Comparison of ENCODE assay signal across 2 cellular contexts in the genomic region with DNA sequence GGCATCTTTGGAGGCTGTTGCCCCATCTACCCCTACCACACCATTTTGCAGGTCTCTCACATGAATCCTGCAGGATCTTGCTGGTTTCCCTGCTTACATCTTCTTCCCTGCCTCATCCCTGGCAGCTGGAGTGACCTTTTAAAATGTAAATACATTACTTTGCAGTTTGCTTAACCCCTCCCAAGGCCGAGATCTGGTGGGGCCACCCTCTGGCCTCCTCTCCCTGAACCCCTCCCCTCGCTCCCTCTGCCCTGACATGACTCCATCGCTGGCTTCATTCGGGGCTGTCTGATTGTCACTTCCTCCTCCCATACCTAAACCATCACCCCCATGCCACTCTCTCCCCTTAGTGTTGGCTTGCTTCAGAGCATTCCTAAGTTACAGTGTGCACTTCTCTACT.
TF ChIP-seq lines count a peak whose summit lies in the region.

No MANE protein-coding gene starts in this region.

TF ChIP-seq in SK-N-SH, 30 proteins besides CTCF, POLR2A, EP300 and RAD21 (continued from another document):
- TF ChIP-seq, protein P1, sequence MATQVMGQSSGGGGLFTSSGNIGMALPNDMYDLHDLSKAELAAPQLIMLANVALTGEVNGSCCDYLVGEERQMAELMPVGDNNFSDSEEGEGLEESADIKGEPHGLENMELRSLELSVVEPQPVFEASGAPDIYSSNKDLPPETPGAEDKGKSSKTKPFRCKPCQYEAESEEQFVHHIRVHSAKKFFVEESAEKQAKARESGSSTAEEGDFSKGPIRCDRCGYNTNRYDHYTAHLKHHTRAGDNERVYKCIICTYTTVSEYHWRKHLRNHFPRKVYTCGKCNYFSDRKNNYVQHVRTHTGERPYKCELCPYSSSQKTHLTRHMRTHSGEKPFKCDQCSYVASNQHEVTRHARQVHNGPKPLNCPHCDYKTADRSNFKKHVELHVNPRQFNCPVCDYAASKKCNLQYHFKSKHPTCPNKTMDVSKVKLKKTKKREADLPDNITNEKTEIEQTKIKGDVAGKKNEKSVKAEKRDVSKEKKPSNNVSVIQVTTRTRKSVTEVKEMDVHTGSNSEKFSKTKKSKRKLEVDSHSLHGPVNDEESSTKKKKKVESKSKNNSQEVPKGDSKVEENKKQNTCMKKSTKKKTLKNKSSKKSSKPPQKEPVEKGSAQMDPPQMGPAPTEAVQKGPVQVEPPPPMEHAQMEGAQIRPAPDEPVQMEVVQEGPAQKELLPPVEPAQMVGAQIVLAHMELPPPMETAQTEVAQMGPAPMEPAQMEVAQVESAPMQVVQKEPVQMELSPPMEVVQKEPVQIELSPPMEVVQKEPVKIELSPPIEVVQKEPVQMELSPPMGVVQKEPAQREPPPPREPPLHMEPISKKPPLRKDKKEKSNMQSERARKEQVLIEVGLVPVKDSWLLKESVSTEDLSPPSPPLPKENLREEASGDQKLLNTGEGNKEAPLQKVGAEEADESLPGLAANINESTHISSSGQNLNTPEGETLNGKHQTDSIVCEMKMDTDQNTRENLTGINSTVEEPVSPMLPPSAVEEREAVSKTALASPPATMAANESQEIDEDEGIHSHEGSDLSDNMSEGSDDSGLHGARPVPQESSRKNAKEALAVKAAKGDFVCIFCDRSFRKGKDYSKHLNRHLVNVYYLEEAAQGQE (IDR thresholded peaks at IDR 0.05; ENCODE audit: low read depth, low read length): no peak
- TF ChIP-seq FOXM1 (IDR thresholded peaks at IDR 0.05; ENCODE audit: low read depth) (no peak), SMC3 (IDR thresholded peaks at IDR 0.05; ENCODE audit: low read depth, low read length) (no peak), MEF2A (IDR thresholded peaks at IDR 0.05; ENCODE audit: borderline replicate concordance, low read depth) (no peak), JUND (IDR thresholded peaks at IDR 0.05) (no peak), FOXJ3 (CRISPR knock-in tag; IDR thresholded peaks at IDR 0.05) (no peak), EZH2phosphoT487 (IDR thresholded peaks at IDR 0.05; ENCODE audit: borderline replicate concordance, low read depth) (no peak), CHD2 (IDR thresholded peaks at IDR 0.05; ENCODE audit: low read length, partially characterized antibody) (no peak), YY1 (IDR thresholded peaks at IDR 0.05; ENCODE audit: low read depth) (no peak), SIN3A (IDR thresholded peaks at IDR 0.05; ENCODE audit: borderline replicate concordance, low read depth, low read length) (no peak), POLR2AphosphoS5 (IDR thresholded peaks at IDR 0.05; ENCODE audit: low read depth, low read length) (no peak), RXRA (IDR thresholded peaks at IDR 0.05; ENCODE audit: borderline replicate concordance, low read depth) (no peak)

TF ChIP-seq in SK-N-SH treated with all-trans-retinoic acid at 6 μM for 48 hours, 23 proteins besides CTCF, POLR2A, EP300 and RAD21 (continued from another document):
- TF ChIP-seq, protein P2, sequence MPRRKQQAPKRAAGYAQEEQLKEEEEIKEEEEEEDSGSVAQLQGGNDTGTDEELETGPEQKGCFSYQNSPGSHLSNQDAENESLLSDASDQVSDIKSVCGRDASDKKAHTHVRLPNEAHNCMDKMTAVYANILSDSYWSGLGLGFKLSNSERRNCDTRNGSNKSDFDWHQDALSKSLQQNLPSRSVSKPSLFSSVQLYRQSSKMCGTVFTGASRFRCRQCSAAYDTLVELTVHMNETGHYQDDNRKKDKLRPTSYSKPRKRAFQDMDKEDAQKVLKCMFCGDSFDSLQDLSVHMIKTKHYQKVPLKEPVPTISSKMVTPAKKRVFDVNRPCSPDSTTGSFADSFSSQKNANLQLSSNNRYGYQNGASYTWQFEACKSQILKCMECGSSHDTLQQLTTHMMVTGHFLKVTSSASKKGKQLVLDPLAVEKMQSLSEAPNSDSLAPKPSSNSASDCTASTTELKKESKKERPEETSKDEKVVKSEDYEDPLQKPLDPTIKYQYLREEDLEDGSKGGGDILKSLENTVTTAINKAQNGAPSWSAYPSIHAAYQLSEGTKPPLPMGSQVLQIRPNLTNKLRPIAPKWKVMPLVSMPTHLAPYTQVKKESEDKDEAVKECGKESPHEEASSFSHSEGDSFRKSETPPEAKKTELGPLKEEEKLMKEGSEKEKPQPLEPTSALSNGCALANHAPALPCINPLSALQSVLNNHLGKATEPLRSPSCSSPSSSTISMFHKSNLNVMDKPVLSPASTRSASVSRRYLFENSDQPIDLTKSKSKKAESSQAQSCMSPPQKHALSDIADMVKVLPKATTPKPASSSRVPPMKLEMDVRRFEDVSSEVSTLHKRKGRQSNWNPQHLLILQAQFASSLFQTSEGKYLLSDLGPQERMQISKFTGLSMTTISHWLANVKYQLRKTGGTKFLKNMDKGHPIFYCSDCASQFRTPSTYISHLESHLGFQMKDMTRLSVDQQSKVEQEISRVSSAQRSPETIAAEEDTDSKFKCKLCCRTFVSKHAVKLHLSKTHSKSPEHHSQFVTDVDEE (CRISPR knock-in tag; IDR thresholded peaks at IDR 0.05): no peak
- TF ChIP-seq TCF4 (CRISPR knock-in tag; IDR thresholded peaks at IDR 0.05; ENCODE audit: borderline replicate concordance) (no peak), ARNTL (CRISPR knock-in tag; IDR thresholded peaks at IDR 0.05; ENCODE audit: borderline replicate concordance, low read depth) (no peak), CSDC2 (CRISPR knock-in tag; IDR thresholded peaks at IDR 0.05) (no peak)
- TF ChIP-seq, protein P3, sequence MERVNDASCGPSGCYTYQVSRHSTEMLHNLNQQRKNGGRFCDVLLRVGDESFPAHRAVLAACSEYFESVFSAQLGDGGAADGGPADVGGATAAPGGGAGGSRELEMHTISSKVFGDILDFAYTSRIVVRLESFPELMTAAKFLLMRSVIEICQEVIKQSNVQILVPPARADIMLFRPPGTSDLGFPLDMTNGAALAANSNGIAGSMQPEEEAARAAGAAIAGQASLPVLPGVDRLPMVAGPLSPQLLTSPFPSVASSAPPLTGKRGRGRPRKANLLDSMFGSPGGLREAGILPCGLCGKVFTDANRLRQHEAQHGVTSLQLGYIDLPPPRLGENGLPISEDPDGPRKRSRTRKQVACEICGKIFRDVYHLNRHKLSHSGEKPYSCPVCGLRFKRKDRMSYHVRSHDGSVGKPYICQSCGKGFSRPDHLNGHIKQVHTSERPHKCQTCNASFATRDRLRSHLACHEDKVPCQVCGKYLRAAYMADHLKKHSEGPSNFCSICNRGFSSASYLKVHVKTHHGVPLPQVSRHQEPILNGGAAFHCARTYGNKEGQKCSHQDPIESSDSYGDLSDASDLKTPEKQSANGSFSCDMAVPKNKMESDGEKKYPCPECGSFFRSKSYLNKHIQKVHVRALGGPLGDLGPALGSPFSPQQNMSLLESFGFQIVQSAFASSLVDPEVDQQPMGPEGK (CRISPR knock-in tag; IDR thresholded peaks at IDR 0.05; ENCODE audit: borderline replicate concordance): no peak
